Comparison of ENCODE assay signal across 8 cellular contexts in the genomic region with DNA sequence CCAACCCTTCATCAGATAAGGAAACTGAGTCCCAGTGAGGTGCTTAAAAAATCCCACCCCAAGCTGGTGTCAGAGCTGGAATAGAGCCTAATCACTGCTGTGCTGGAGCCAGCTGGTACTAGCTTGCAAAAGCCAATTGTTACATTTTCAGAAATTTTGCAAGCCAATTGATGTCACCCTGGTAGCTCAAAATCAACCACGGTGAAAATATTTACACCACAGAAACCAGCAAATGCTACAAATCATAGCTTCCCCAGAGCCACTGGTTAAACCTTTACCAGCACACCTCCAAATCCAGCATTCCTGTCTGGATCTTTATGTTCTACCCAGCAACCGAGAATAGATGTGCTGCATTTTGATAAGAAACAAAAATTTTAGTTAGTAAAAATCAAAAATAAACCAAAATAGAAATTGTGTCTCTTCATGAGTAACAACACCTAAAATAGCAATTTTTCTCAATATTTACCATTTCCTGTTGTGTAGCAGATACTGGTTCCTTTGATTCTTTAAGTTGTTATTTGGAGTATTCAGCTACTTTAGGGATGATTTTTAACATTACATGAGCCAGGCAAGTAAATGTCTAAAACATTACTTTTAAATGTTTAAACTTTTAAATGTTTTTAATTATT. TPM values are rescaled to one million over a fixed set of nuclear protein-coding genes. Genes with fewer than 3 reads are reported as not detected.
A peak's percentile ranks its signal among the peaks of the same experiment; 100 is the strongest.
DNase-seq lines count a peak whose midpoint lies in the region; ATAC-seq and TF ChIP-seq lines count a peak whose summit lies in the region.

No MANE protein-coding gene starts in this region.

- peak; percentile 65 for ATAC-seq in HG03460 (IDR thresholded peaks at IDR 0.05; ENCODE audit: unreplicated experiment)
- ATAC-seq in naive thymus-derived CD8-positive, alpha-beta T cell = no peak

- H3K36me3 ChIP-seq in brain microvascular endothelial cell (replicated peaks) = no peaks in the 10 kb centered on the region
- H3K36me3 ChIP-seq in muscle layer of colon (ENCODE audit: insufficient read depth, low read length) = no peaks in the 10 kb centered on the region

- H3K27me3 Mint-ChIP-seq in naive thymus-derived CD8-positive, alpha-beta T cell = peaks cover 0 to 5% (median 4%) of the 10 kb centered on the region in 5 donors

- TF ChIP-seq CTCF in GM20000 (IDR thresholded peaks at IDR 0.05; ENCODE audit: extremely low read depth, missing control alignments) (no peak), brain microvascular endothelial cell (IDR thresholded peaks at IDR 0.05; ENCODE audit: low read depth, low read length, missing control alignments) (no peak)

- H3K4me1 Mint-ChIP-seq in naive thymus-derived CD8-positive, alpha-beta T cell = peaks cover 0 to 7% (median 1%) of the 10 kb centered on the region in 4 donors

- in situ Hi-C loops in Caki2 (cut with HindIII; ENCODE audit: low pct_unique_long_range_greater_than_20kb, low sequenced_read_pairs) (no loop called here), brain microvascular endothelial cell (cut with HindIII; ENCODE audit: low pct_ligation_motif_present, low sequenced_read_pairs) (no loop called here)

- peak; percentile 42 for DNase-seq in Caki2 (ENCODE audit: low read depth)
- DNase-seq in GM20000 (ENCODE audit: low spot score) = peak; percentile 6
- DNase-seq in brain microvascular endothelial cell = peak; percentile 72
- DNase-seq in GOT3 (lab: John Stamatoyannopoulos, UW) = no peak
- no peak for DNase-seq in naive thymus-derived CD8-positive, alpha-beta T cell
- no peak for DNase-seq in HT-29 (ENCODE audit: low spot score)

- H3K36me3 Mint-ChIP-seq in naive thymus-derived CD8-positive, alpha-beta T cell = peaks cover 0 to 7% (median 3%) of the 10 kb centered on the region in 3 donors

- no peak overlapping the region for H3K27ac Mint-ChIP-seq in naive thymus-derived CD8-positive, alpha-beta T cell

- POLR2A ChIA-PET in naive thymus-derived CD8-positive, alpha-beta T cell (lab: Charles Lee) = no interaction called here

- H3K4me1 ChIP-seq in muscle layer of colon (ENCODE audit: insufficient read depth, low read length) = peaks cover 21% of the 10 kb centered on the region

- H3K27ac ChIP-seq in brain microvascular endothelial cell (peak overlapping the region; percentile 98), muscle layer of colon (ENCODE audit: low read depth, low read length) (peak overlapping the region; percentile 69)

- H3K27me3 ChIP-seq in brain microvascular endothelial cell (replicated peaks) (no peaks in the 10 kb centered on the region), muscle layer of colon (ENCODE audit: control insufficient read depth in 1 of 2, insufficient read depth in 2 of 2, low read length in 2 of 2) (no peaks in the 10 kb centered on the region)

- H3K4me3 Mint-ChIP-seq in naive thymus-derived CD8-positive, alpha-beta T cell = no peak overlapping the region

- no peaks in the 10 kb centered on the region for H3K9me3 Mint-ChIP-seq in naive thymus-derived CD8-positive, alpha-beta T cell

- no peak overlapping the region for H3K9ac ChIP-seq in muscle layer of colon (ENCODE audit: low read length)

- no peaks in the 10 kb centered on the region for H3K9me3 ChIP-seq in muscle layer of colon (ENCODE audit: low read length)

- H3K4me3 ChIP-seq in brain microvascular endothelial cell (ENCODE audit: low read depth, low read length) (no peak overlapping the region), muscle layer of colon (ENCODE audit: low read depth in 1 of 2, low read length in 2 of 2) (no peak overlapping the region)

RNA-seq across cellular contexts. Expression of a gene that starts 7.2 kb away (rescaled TPM):
- 2.3 and 4.4 TPM in 2 replicates for total RNA-seq in Caki2 (2014; rRNA removed; shearing (Covaris generic); ENCODE audit: low replicate concordance)
- total RNA-seq in naive thymus-derived CD8-positive, alpha-beta T cell = under 1 TPM; 0.49 to 0.78 TPM
- under 1 TPM; 0.05 to 0.32 (median 0.08) TPM for polyA plus RNA-seq in naive thymus-derived CD8-positive, alpha-beta T cell
- 0.29 and 0.36 TPM in 2 replicates for total RNA-seq in HT-29 (2014; rRNA removed; shearing (Covaris generic))

Comparison
In these comparisons a context has a peak if more than half of its experiments do, and no peak if none do; other contexts are left out.
1. DNase-seq: peak in Caki2 (single experiment), GM20000 (single experiment) and brain microvascular endothelial cell (single experiment); none in GOT3 (single experiment), naive thymus-derived CD8-positive, alpha-beta T cell (0 of 10) and HT-29 (single experiment).